ENCODE assay signal across 8 cellular contexts in the genomic region with DNA sequence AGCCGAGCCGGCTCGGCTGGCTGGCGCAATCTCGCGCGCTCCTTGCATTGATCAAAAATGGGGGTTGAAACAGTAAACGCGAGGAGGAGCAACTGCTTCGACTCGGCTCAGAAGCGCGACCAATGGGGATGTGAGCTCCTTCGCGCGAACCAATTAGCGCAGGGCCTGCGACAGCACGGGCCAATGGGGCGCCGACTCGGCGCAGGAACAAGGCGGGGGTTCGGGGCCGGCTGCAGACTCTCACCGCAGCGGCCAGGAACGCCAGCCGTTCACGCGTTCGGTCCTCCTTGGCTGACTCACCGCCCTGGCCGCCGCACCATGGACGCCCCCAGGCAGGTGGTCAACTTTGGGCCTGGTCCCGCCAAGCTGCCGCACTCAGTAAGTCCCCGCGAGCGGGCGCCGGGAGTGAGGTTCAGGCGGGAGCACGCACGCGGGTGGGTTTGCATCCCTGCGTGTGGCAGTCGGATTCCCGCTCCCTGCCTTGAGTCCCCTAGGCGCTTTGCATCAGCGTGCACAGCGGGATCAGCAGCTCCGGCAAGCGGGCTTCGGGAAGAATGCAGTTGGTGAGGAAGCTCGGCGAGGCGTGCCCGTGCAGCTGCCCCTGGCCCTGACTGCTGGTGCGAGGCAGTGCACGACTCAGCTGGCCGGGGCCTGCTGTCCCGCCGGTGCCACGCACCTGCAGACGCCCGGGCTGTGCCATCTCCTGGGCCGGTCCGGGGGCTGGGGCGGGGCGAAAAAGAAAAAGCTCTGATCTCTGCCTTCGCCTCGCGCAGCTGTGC. TPM values are rescaled to one million over a fixed set of nuclear protein-coding genes. Genes with fewer than 3 reads are reported as not detected.
DNase-seq lines count a peak whose midpoint lies in the region; ATAC-seq and TF ChIP-seq lines count a peak whose summit lies in the region.

A gene (plus strand): TSS at position 233 of the 779 bp plus-strand sequence. CDS start 86 bp downstream, at position 319.

- no peak for TF ChIP-seq RAD21 in liver (IDR thresholded peaks at IDR 0.05)

- no peaks in the 10 kb centered on the region for H3K36me3 ChIP-seq in liver (ENCODE audit: control insufficient read depth in 4 of 4, insufficient read depth in 3 of 4, low read depth in 1 of 4, low read length in 3 of 4)

- DNase-seq in C1 segment of cervical spinal cord (lab: John Stamatoyannopoulos, UW) (peak; percentile 41 to 93 (median 84)), NCI-H748 treated with DMSO at 0.1 percent for 48 hours (lab: John Stamatoyannopoulos, UW) (peak; percentile 81), dermis microvascular lymphatic vessel endothelial cell (ENCODE audit: low read depth in 2 of 2) (peak; percentile 70 to 97)
- DNase-seq in activated CD4-positive, alpha-beta T cell treated with anti-CD3 and anti-CD28 coated beads, Interleukin-2, amount 50 U/mL, for 24 hours (ENCODE audit: low read depth in 1 of 2, low spot score in 1 of 2), result peak; percentile 77 to 89
- peak; percentile 90 for DNase-seq in stimulated activated CD4-positive, alpha-beta T cell treated with anti-CD3 and anti-CD28 coated beads, Interleukin-4, amount 100 ng/mL, for 1 hour

- H3K27ac ChIP-seq in liver (ENCODE audit: low read depth in 1 of 2, low read length in 2 of 2), result peak within 1 kb of the TSS; percentile 69 to 79

- no peaks in the 10 kb centered on the region for H3K27me3 ChIP-seq in liver (ENCODE audit: control insufficient read depth in 4 of 4, insufficient read depth in 4 of 4, low read length in 3 of 4)

- no peak for TF ChIP-seq CTCF in liver (IDR thresholded peaks at IDR 0.05; ENCODE audit: low read depth, low read length, missing input control)

- H3K9me3 ChIP-seq in liver (ENCODE audit: control insufficient read depth in 4 of 4, low read length in 3 of 4), result no peaks in the 10 kb centered on the region

- WGBS in liver, result under 1% methylated on average over 76 of the region's 76 CpGs

- H3K4me1 ChIP-seq in liver (ENCODE audit: control insufficient read depth in 4 of 4, insufficient read depth in 4 of 4, low read length in 3 of 4), result peaks cover 8 to 74% (median 37%) of the 10 kb centered on the region in 4 donors

- peak within 1 kb of the TSS; percentile 70 to 83 (median 80) for H3K4me3 ChIP-seq in liver (ENCODE audit: low read depth in 1 of 3, low read length in 3 of 3)

- ATAC-seq in GM19395 (IDR thresholded peaks at IDR 0.05; ENCODE audit: unreplicated experiment), result peak; percentile 97
- peak; percentile 96 for ATAC-seq in HG03558 (IDR thresholded peaks at IDR 0.05; ENCODE audit: extremely low read depth, unreplicated experiment)

- peak within 1 kb of the TSS; percentile 36 to 77 for H3K9ac ChIP-seq in liver (ENCODE audit: low read depth in 1 of 2, low read length in 2 of 2)

TF ChIP-seq in liver, 16 proteins besides CTCF, POLR2A, EP300 and RAD21:
- TF ChIP-seq, protein P1, sequence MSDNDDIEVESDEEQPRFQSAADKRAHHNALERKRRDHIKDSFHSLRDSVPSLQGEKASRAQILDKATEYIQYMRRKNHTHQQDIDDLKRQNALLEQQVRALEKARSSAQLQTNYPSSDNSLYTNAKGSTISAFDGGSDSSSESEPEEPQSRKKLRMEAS (IDR thresholded peaks at IDR 0.05), result no peak
- TF ChIP-seq FOXA2 (IDR thresholded peaks at IDR 0.05), result no peak
- TF ChIP-seq, protein P2, sequence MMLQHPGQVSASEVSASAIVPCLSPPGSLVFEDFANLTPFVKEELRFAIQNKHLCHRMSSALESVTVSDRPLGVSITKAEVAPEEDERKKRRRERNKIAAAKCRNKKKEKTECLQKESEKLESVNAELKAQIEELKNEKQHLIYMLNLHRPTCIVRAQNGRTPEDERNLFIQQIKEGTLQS (IDR thresholded peaks at IDR 0.05), result peak; percentile 10
- peak; percentile 25 for TF ChIP-seq TAF1 (conservative IDR thresholded peaks at IDR 0.05)
- TF ChIP-seq HNF4G (IDR thresholded peaks at IDR 0.05), result no peak
- peak in 1 of 2 donors; percentile 19 for TF ChIP-seq RXRA (IDR thresholded peaks at IDR 0.05)
- no peak for TF ChIP-seq NR2F2 (IDR thresholded peaks at IDR 0.05)
- peak; percentile 92 for TF ChIP-seq SP1 (IDR thresholded peaks at IDR 0.05)
- no peak for TF ChIP-seq EGR1 (IDR thresholded peaks at IDR 0.05; ENCODE audit: low read depth in 2 of 2)
- no peak for TF ChIP-seq FOXA1 (IDR thresholded peaks at IDR 0.05)
- no peak for TF ChIP-seq JUND (IDR thresholded peaks at IDR 0.05)
- TF ChIP-seq, protein P3, sequence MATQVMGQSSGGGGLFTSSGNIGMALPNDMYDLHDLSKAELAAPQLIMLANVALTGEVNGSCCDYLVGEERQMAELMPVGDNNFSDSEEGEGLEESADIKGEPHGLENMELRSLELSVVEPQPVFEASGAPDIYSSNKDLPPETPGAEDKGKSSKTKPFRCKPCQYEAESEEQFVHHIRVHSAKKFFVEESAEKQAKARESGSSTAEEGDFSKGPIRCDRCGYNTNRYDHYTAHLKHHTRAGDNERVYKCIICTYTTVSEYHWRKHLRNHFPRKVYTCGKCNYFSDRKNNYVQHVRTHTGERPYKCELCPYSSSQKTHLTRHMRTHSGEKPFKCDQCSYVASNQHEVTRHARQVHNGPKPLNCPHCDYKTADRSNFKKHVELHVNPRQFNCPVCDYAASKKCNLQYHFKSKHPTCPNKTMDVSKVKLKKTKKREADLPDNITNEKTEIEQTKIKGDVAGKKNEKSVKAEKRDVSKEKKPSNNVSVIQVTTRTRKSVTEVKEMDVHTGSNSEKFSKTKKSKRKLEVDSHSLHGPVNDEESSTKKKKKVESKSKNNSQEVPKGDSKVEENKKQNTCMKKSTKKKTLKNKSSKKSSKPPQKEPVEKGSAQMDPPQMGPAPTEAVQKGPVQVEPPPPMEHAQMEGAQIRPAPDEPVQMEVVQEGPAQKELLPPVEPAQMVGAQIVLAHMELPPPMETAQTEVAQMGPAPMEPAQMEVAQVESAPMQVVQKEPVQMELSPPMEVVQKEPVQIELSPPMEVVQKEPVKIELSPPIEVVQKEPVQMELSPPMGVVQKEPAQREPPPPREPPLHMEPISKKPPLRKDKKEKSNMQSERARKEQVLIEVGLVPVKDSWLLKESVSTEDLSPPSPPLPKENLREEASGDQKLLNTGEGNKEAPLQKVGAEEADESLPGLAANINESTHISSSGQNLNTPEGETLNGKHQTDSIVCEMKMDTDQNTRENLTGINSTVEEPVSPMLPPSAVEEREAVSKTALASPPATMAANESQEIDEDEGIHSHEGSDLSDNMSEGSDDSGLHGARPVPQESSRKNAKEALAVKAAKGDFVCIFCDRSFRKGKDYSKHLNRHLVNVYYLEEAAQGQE (IDR thresholded peaks at IDR 0.05), result peak; percentile 48
- peak; percentile 93 for TF ChIP-seq YY1 (IDR thresholded peaks at IDR 0.05)
- TF ChIP-seq, protein P4, sequence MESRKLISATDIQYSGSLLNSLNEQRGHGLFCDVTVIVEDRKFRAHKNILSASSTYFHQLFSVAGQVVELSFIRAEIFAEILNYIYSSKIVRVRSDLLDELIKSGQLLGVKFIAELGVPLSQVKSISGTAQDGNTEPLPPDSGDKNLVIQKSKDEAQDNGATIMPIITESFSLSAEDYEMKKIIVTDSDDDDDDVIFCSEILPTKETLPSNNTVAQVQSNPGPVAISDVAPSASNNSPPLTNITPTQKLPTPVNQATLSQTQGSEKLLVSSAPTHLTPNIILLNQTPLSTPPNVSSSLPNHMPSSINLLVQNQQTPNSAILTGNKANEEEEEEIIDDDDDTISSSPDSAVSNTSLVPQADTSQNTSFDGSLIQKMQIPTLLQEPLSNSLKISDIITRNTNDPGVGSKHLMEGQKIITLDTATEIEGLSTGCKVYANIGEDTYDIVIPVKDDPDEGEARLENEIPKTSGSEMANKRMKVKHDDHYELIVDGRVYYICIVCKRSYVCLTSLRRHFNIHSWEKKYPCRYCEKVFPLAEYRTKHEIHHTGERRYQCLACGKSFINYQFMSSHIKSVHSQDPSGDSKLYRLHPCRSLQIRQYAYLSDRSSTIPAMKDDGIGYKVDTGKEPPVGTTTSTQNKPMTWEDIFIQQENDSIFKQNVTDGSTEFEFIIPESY (IDR thresholded peaks at IDR 0.05), result no peak
- no peak for TF ChIP-seq GABPA (IDR thresholded peaks at IDR 0.05 in 1 of 2, conservative IDR thresholded peaks at IDR 0.05 in 1 of 2)
- peak in 1 of 2 donors; percentile 44 for TF ChIP-seq HNF4A (conservative IDR thresholded peaks at IDR 0.05)
TF ChIP-seq in liver: peak in this region for 7.

RNA-seq across cellular contexts. Expression of the gene that starts here (rescaled TPM):
- total RNA-seq in dermis microvascular lymphatic vessel endothelial cell (3.2 and 6.8 TPM in 2 replicates), liver (10 to 100 TPM; 28.0 to 57.1 TPM)
- polyA plus RNA-seq in liver, result 100 to 1,000 TPM in 1 of 2 donors, 10 to 100 TPM in 1; 76.5 to 156 TPM

Comparison
In these comparisons a context has a peak if more than half of its experiments do, and no peak if none do; other contexts are left out.
1. Peak in every context shown above with its lines: DNase-seq, ATAC-seq, H3K4me3 ChIP-seq and H3K27ac ChIP-seq.